Comparison of ENCODE assay signal across 11 cellular contexts in the genomic region with DNA sequence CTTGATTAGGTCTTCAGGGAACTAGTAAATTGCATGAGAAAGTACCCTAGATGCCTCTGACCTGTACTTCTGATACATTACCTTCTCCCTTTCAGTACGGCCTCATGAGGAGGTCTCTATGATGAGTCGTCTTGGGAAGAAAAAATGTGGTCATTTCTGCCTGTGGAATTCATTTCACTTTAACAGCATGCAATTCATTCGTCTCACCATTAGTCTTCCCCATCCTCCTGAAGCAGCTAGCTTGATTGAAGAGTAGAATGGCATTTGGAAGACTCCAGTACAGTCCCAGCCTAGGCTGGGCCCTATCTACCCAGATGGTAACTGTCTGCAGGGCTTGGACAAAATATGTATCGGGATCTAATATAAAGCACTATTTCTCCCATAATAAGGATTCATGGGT. TPM values are rescaled to one million over a fixed set of nuclear protein-coding genes. Genes with fewer than 3 reads are reported as not detected.
DNase-seq lines count a peak whose midpoint lies in the region; ATAC-seq and TF ChIP-seq lines count a peak whose summit lies in the region.
"Had no signal": no experiment of that assay in that cellular context is flagged by ENCODE, and none has a peak within 500 bp of the region (broad histone marks: within the 10 kb centered on the region; RNA-seq: fewer than 3 reads in every experiment).

No MANE protein-coding gene starts in this region.

- H3K4me1 ChIP-seq in GM23338 (ENCODE audit: insufficient read depth): no peaks in the 10 kb centered on the region
- no peaks in the 10 kb centered on the region for H3K4me1 ChIP-seq in RWPE2 (ENCODE audit: insufficient read depth, poor library complexity, severe bottlenecking)

- POLR2A ChIA-PET in BJ (lab: Charles Lee): no interaction called here

- H3K9me3 ChIP-seq in RWPE2 (ENCODE audit: severe bottlenecking): no peaks in the 10 kb centered on the region

- H3K79me2 ChIP-seq in GM23338 (replicated peaks; ENCODE audit: insufficient read depth): no peaks in the 10 kb centered on the region

- H2AFZ ChIP-seq in GM23338: no peak overlapping the region

- no peaks in the 10 kb centered on the region for H3K36me3 Mint-ChIP-seq in GM23338 (ENCODE audit: low read depth)
- H3K36me3 Mint-ChIP-seq: activated naive CD8-positive, alpha-beta T cell treated with anti-CD3 and anti-CD28 coated beads, Interleukin-2, amount 10 ng/mL, durations not matched to agents 7 days and 5 days had no signal

- DNase-seq in BJ (ENCODE audit: low read depth): no peak
- DNase-seq in GM23338 (ENCODE audit: low spot score): peak; percentile 28
- no peak for DNase-seq in RWPE2 (ENCODE audit: low spot score)
- DNase-seq in glomerular endothelial cell (ENCODE audit: extremely low read depth, low read depth, low spot score): peak; percentile 4
- no peak for DNase-seq in substantia nigra (lab: John Stamatoyannopoulos, UW)
- DNase-seq in stimulated activated CD4-positive, alpha-beta T cell treated with anti-CD3 and anti-CD28 coated beads, Interleukin-4, amount 100 ng/mL, for 1 hour: no peak
- DNase-seq: activated naive CD8-positive, alpha-beta T cell treated with anti-CD3 and anti-CD28 coated beads, Interleukin-2, amount 10 ng/mL, durations not matched to agents 7 days and 5 days; stimulated activated naive CD8-positive, alpha-beta T cell treated with anti-CD3 and anti-CD28 coated beads, Interleukin-15, amount 100 ng/mL, for 72 hours had no signal

- no peaks in the 10 kb centered on the region for H3K9me2 ChIP-seq in GM23338 (ENCODE audit: insufficient read depth)

- CTCF ChIA-PET in BJ (lab: Yijun Ruan, JAX): no interaction called here

- H3K4me3 Mint-ChIP-seq in GM23338: no peak overlapping the region
- H3K4me3 Mint-ChIP-seq: activated naive CD8-positive, alpha-beta T cell treated with anti-CD3 and anti-CD28 coated beads, Interleukin-2, amount 10 ng/mL, durations not matched to agents 7 days and 5 days; stimulated activated naive CD8-positive, alpha-beta T cell treated with anti-CD3 and anti-CD28 coated beads, Interleukin-15, amount 100 ng/mL, for 72 hours had no signal

- TF ChIP-seq CTCF in BJ (IDR thresholded peaks at IDR 0.05; ENCODE audit: insufficient read depth, low read depth, low read length) (0 out of 2 replicates have a peak, but pooled peaks have one; percentile 10), GM23338 (conservative IDR thresholded peaks at IDR 0.05; ENCODE audit: low read depth in 2 of 2) (0 out of 4 replicates have a peak, but pooled peaks of 1 of the 2 experiments have one; percentile 23), RWPE2 (IDR thresholded peaks at IDR 0.05; ENCODE audit: poor library complexity, severe bottlenecking) (no peak)

- no peak overlapping the region for H3K4me3 ChIP-seq in BJ (ENCODE audit: low read depth, low read length)
- H3K4me3 ChIP-seq in GM23338: no peak overlapping the region
- H3K4me3 ChIP-seq in RWPE2 (ENCODE audit: severe bottlenecking): no peak overlapping the region
- H3K4me3 ChIP-seq: K562 had no signal

- H3F3A ChIP-seq in GM23338 (replicated peaks; ENCODE audit: low read depth): no peaks in the 10 kb centered on the region

- ATAC-seq in GM23338: peak; percentile 50
- peak; percentile 40; the same call in 1 of the 3 replicates for ATAC-seq in RWPE2 (ENCODE audit: low read depth)
- no peak for ATAC-seq in GM21381 (IDR thresholded peaks at IDR 0.05; ENCODE audit: unreplicated experiment)
- ATAC-seq in GM18517 (IDR thresholded peaks at IDR 0.05; ENCODE audit: unreplicated experiment): no peak
- ATAC-seq: K562; stimulated activated naive CD8-positive, alpha-beta T cell treated with anti-CD3 and anti-CD28 coated beads, Interleukin-15, amount 100 ng/mL, for 72 hours had no signal

- H3K27ac ChIP-seq in GM23338 (ENCODE audit: low read depth) (no peak overlapping the region), RWPE2 (ENCODE audit: poor library complexity, severe bottlenecking) (no peak overlapping the region), substantia nigra (ENCODE audit: low read depth, low read length, poor library complexity, severe bottlenecking) (no peak overlapping the region)

- H3K4me2 ChIP-seq in GM23338: no peak overlapping the region

- H3K9me3 Mint-ChIP-seq in GM23338: no peaks in the 10 kb centered on the region
- H3K9me3 Mint-ChIP-seq: activated naive CD8-positive, alpha-beta T cell treated with anti-CD3 and anti-CD28 coated beads, Interleukin-2, amount 10 ng/mL, durations not matched to agents 7 days and 5 days; stimulated activated naive CD8-positive, alpha-beta T cell treated with anti-CD3 and anti-CD28 coated beads, Interleukin-15, amount 100 ng/mL, for 72 hours had no signal

- H3K27me3 ChIP-seq in BJ (ENCODE audit: control insufficient read depth, insufficient read depth, low read length) (no peaks in the 10 kb centered on the region), GM23338 (ENCODE audit: insufficient read depth) (no peaks in the 10 kb centered on the region), RWPE2 (ENCODE audit: insufficient read depth, poor library complexity, severe bottlenecking) (no peaks in the 10 kb centered on the region)

- H3K27me3 Mint-ChIP-seq in GM23338 (ENCODE audit: insufficient read depth, low read depth, poor library complexity): no peaks in the 10 kb centered on the region
- H3K27me3 Mint-ChIP-seq: stimulated activated naive CD8-positive, alpha-beta T cell treated with anti-CD3 and anti-CD28 coated beads, Interleukin-15, amount 100 ng/mL, for 72 hours had no signal

- no peaks in the 10 kb centered on the region for H4K20me1 ChIP-seq in GM23338 (replicated peaks; ENCODE audit: insufficient read depth)

- no peak overlapping the region for H3K27ac Mint-ChIP-seq in GM23338
- H3K27ac Mint-ChIP-seq: activated naive CD8-positive, alpha-beta T cell treated with anti-CD3 and anti-CD28 coated beads, Interleukin-2, amount 10 ng/mL, durations not matched to agents 7 days and 5 days; stimulated activated naive CD8-positive, alpha-beta T cell treated with anti-CD3 and anti-CD28 coated beads, Interleukin-15, amount 100 ng/mL, for 72 hours had no signal

- peaks cover 3% of the 10 kb centered on the region; the same call in 1 of the 3 replicates for H3K4me1 Mint-ChIP-seq in GM23338
- H3K4me1 Mint-ChIP-seq: activated naive CD8-positive, alpha-beta T cell treated with anti-CD3 and anti-CD28 coated beads, Interleukin-2, amount 10 ng/mL, durations not matched to agents 7 days and 5 days; stimulated activated naive CD8-positive, alpha-beta T cell treated with anti-CD3 and anti-CD28 coated beads, Interleukin-15, amount 100 ng/mL, for 72 hours had no signal

- no peaks in the 10 kb centered on the region for H3K36me3 ChIP-seq in BJ (ENCODE audit: control insufficient read depth, insufficient read depth, low read length)
- H3K36me3 ChIP-seq in GM23338 (ENCODE audit: insufficient read depth): no peaks in the 10 kb centered on the region
- H3K36me3 ChIP-seq in RWPE2 (ENCODE audit: low read depth): no peaks in the 10 kb centered on the region

TF ChIP-seq in GM23338, 12 proteins besides CTCF, POLR2A, EP300 and RAD21 (continues in another document):
- TF ChIP-seq ZNF331 (CRISPR knock-in tag; IDR thresholded peaks at IDR 0.05; ENCODE audit: low read depth): no peak
- no peak for TF ChIP-seq STAT1 (IDR thresholded peaks at IDR 0.05; ENCODE audit: unreplicated experiment)
- TF ChIP-seq POLR2AphosphoS5 (IDR thresholded peaks at IDR 0.05; ENCODE audit: low read depth): no peak
- no peak for TF ChIP-seq JUNB (IDR thresholded peaks at IDR 0.05; ENCODE audit: unreplicated experiment)
- no peak for TF ChIP-seq NANOG (IDR thresholded peaks at IDR 0.05; ENCODE audit: borderline replicate concordance)

RNA-seq across cellular contexts. Expression of gene TMX3, which starts 52.1 kb away (rescaled TPM):
- polyA plus RNA-seq in BJ (2011; rRNA removed) (30.3 and 65.3 TPM in 2 replicates), GM23338 (2016; fragmentation: Nextera tagmentation; extraction: Ambion mirVana) (9.9 and 12.4 TPM in 2 replicates)
- 33.6 and 36.4 TPM in 2 replicates for polyA minus RNA-seq in BJ (2011; rRNA and poly(A)+ RNA removed)
- 40.1 and 51.5 TPM in 2 replicates for total RNA-seq in GM23338 (2014; rRNA removed; shearing (Covaris generic))
- 55.0 and 60.8 TPM in 2 replicates for total RNA-seq in glomerular endothelial cell

Comparison
In these comparisons a context has a peak if more than half of its experiments do, and no peak if none do; other contexts are left out.
1. DNase-seq: peak in GM23338 (single experiment) and glomerular endothelial cell (single experiment); none in BJ (single experiment), RWPE2 (single experiment), substantia nigra (0 of 49) and stimulated activated CD4-positive, alpha-beta T cell treated with anti-CD3 and anti-CD28 coated beads, Interleukin-4, amount 100 ng/mL, for 1 hour (single experiment).
2. ATAC-seq: peak in GM23338 (single experiment) and RWPE2 (single experiment); none in GM21381 (single experiment) and GM18517 (single experiment).